21 cellular contexts compared by ENCODE assay signal in the genomic region with DNA sequence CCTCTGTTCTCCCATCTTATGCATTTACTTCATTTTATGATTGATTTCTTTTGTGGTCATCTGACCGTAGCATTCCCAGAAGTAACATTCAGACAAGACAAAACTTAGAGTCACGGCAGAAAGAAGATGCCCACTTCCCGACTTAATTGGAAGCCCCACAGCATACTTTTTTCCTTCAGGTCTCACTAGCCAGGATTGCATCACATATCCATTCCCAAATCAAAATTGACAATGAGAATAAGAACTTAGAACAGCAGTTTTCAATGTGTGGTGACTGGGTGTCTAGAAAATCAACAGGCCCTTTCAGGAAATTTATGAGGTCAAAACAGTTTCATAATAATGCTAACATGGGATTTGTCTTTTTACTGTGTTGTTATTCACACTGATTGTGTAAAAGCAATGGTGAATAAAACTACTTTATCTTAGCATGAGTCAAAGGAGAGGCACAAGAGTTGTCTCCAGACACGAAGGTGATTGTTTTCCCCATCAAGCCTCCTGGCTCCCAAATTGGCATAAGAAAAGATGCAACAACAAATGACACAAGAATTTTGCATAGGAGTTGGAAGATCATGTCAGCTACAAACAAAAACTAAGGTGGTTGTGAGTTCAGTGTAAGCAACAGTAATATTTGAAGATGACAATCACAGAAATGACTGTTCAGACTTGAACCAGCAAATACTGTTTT.
A peak's percentile ranks its signal among the peaks of the same experiment; 100 is the strongest.
DNase-seq lines count a peak whose midpoint lies in the region; TF ChIP-seq lines count a peak whose summit lies in the region.
"Had no signal": no experiment of that assay in that cellular context is flagged by ENCODE, and none has a peak within 500 bp of the region (broad histone marks: within the 10 kb centered on the region; RNA-seq: fewer than 3 reads in every experiment).

No MANE protein-coding gene starts in this region.

- H2AFZ ChIP-seq in trophoblast cell (ENCODE audit: insufficient read depth, low read length, poor library complexity): no peak overlapping the region
- H2AFZ ChIP-seq: PC-9 had no signal

- H3K27ac ChIP-seq in iPS-20b (ENCODE audit: low read length) (no peak overlapping the region), trophoblast cell (ENCODE audit: low read depth, low read length) (no peak overlapping the region)
- H3K27ac ChIP-seq: PC-9, RWPE1 had no signal

- H3K18ac ChIP-seq in trophoblast cell (ENCODE audit: low read length): no peak overlapping the region

- WGBS in trophoblast cell (ENCODE audit: extremely low coverage, insufficient coverage, insufficient read length): no CpG with 5 or more reads among the region's 4 CpGs

- H3K36me3 ChIP-seq in HAP-1 (replicated peaks) (no peaks in the 10 kb centered on the region), iPS-20b (ENCODE audit: insufficient read depth, low read depth, low read length) (no peaks in the 10 kb centered on the region), trophoblast cell (ENCODE audit: control insufficient read depth in 1 of 2, insufficient read depth in 2 of 2, low read length in 2 of 2) (no peaks in the 10 kb centered on the region)

- no peak for TF ChIP-seq CTCF in cardiac fibroblast (IDR thresholded peaks at IDR 0.05; ENCODE audit: low read depth, low read length)

- H3K4me1 ChIP-seq in HAP-1 (peaks cover 19% of the 10 kb centered on the region), iPS-20b (ENCODE audit: insufficient read depth, low read length) (peaks cover 11% of the 10 kb centered on the region; the same call in 1 of the 2 replicates), trophoblast cell (ENCODE audit: control insufficient read depth in 1 of 2, insufficient read depth in 2 of 2, low read length in 2 of 2) (no peaks in the 10 kb centered on the region)

- H3K23ac ChIP-seq in trophoblast cell (ENCODE audit: low read length): no peak overlapping the region

- H2AK5ac ChIP-seq in trophoblast cell (ENCODE audit: low read length): no peak overlapping the region

- no peak overlapping the region for H2BK5ac ChIP-seq in trophoblast cell (ENCODE audit: low read depth, low read length, poor library complexity)

- H4K12ac ChIP-seq in trophoblast cell (ENCODE audit: low read depth, low read length): no peak overlapping the region

- in situ Hi-C loops in HAP-1 (cut with MboI; ENCODE audit: low sequenced_read_pairs): no loop called here

- no peak overlapping the region for H3K4me2 ChIP-seq in trophoblast cell (ENCODE audit: low read length)
- H3K4me2 ChIP-seq: PC-9 had no signal

- H3K4ac ChIP-seq in trophoblast cell (ENCODE audit: low read depth, low read length): no peak overlapping the region

- H3K9ac ChIP-seq in iPS-20b (ENCODE audit: low read depth, low read length) (peak overlapping the region; percentile 54), trophoblast cell (ENCODE audit: low read length) (no peak overlapping the region)

- DNase-seq in HAP-1 (ENCODE audit: low spot score in 2 of 2) (peak; percentile 39 to 81), cardiac fibroblast (ENCODE audit: low read depth in 2 of 2) (peak; percentile 5 to 14), trophoblast cell (no peak), DMS 273 (lab: John Stamatoyannopoulos, UW; ENCODE audit: unreplicated experiment) (no peak), NCI-H128 (lab: John Stamatoyannopoulos, UW; ENCODE audit: unreplicated experiment) (no peak)
- no peak for DNase-seq in stimulated activated CD4-positive, alpha-beta T cell treated with anti-CD3 and anti-CD28 coated beads, Interleukin-2, amount 100 ng/mL, for 48 hours
- DNase-seq: C1 segment of cervical spinal cord; CD8-positive, alpha-beta memory T cell; DMS79; HCEC 1CT; KBM-7; NCI-H1105 treated with DMSO at 0.1 percent for 48 hours; NCI-H1694 treated with DMSO at 0.1 percent for 48 hours; NCI-H2107; NCI-H2227 treated with DMSO at 0.1 percent for 48 hours; NCI-H510A treated with DMSO at 0.1 percent for 48 hours; NCI-H774; PC-9; SIG-M5 had no signal

- H3K27me3 ChIP-seq in HAP-1 (ENCODE audit: low read depth): no peaks in the 10 kb centered on the region
- no peaks in the 10 kb centered on the region for H3K27me3 ChIP-seq in iPS-20b (ENCODE audit: insufficient read depth, low read length)
- H3K27me3 ChIP-seq in trophoblast cell (ENCODE audit: insufficient read depth, low read length): no peaks in the 10 kb centered on the region

- H3K79me2 ChIP-seq in trophoblast cell (ENCODE audit: control insufficient read depth, insufficient read depth, low read length, poor library complexity): no peaks in the 10 kb centered on the region

- H2BK12ac ChIP-seq in trophoblast cell (ENCODE audit: low read length): no peak overlapping the region

- H3K14ac ChIP-seq in trophoblast cell (ENCODE audit: low read length): no peak overlapping the region

- no peak overlapping the region for H4K91ac ChIP-seq in trophoblast cell (ENCODE audit: low read depth, low read length)

- no peak overlapping the region for H3K4me3 ChIP-seq in HAP-1
- H3K4me3 ChIP-seq in cardiac fibroblast (replicated peaks in 1 of 2; ENCODE audit: low read depth in 2 of 2, low read length in 2 of 2): no peak overlapping the region
- H3K4me3 ChIP-seq in iPS-20b (ENCODE audit: low read length): peak overlapping the region; percentile 31; the same call in 1 of the 2 replicates
- no peak overlapping the region for H3K4me3 ChIP-seq in trophoblast cell (ENCODE audit: low read depth, low read length)
- H3K4me3 ChIP-seq: PC-9 had no signal

- H3K79me1 ChIP-seq in trophoblast cell (ENCODE audit: low read length): no peaks in the 10 kb centered on the region

- H4K8ac ChIP-seq in trophoblast cell (ENCODE audit: low read depth, low read length): no peak overlapping the region

- no peak overlapping the region for H2BK120ac ChIP-seq in trophoblast cell (ENCODE audit: insufficient read depth, low read length, poor library complexity)

- H3K9me3 ChIP-seq in HAP-1: no peaks in the 10 kb centered on the region; the same call in 1 of the 2 replicates
- H3K9me3 ChIP-seq in iPS-20b (ENCODE audit: insufficient read depth, low read depth, low read length): no peaks in the 10 kb centered on the region
- H3K9me3 ChIP-seq in trophoblast cell (ENCODE audit: insufficient read depth, low read depth, low read length): no peaks in the 10 kb centered on the region

Comparison
In these comparisons a context has a peak if more than half of its experiments do, and no peak if none do; other contexts are left out.
1. DNase-seq: peak in HAP-1 (2 of 2) and cardiac fibroblast (2 of 2); none in trophoblast cell (0 of 2), DMS 273 (single experiment), stimulated activated CD4-positive, alpha-beta T cell treated with anti-CD3 and anti-CD28 coated beads, Interleukin-2, amount 100 ng/mL, for 48 hours (0 of 2) and NCI-H128 (single experiment).